6 cellular contexts compared by ENCODE assay signal in the genomic region with DNA sequence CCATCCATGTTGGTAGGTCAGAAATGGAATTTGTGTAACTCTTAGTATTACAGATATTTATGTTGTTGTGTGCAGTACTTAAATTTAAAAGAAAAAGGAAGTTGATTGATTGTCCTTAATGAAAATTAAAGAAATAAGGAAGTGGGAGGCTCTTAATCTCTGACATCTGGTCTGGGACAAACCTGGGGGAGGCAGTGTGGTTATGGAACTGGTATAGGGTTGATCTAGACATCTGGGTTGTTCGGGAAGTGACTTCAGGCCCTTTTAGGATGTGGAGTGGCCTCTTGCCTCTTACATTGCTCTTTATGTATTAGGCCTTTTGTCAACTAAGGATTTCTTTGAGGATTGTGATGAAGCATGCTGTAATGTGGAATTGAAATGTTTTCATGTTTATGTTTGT. TPM values are rescaled to one million over a fixed set of nuclear protein-coding genes. Genes with fewer than 3 reads are reported as not detected.
DNase-seq lines count a peak whose midpoint lies in the region; ATAC-seq and TF ChIP-seq lines count a peak whose summit lies in the region.
"Not testable (repeated sequence)": the region's sequence is repeated elsewhere in the genome, so short reads cannot be mapped to it uniquely, and the experiment has no call there.
"Had no signal": no experiment of that assay in that cellular context is flagged by ENCODE, and none has a peak within 500 bp of the region (broad histone marks: within the 10 kb centered on the region; RNA-seq: fewer than 3 reads in every experiment).

No MANE protein-coding gene starts in this region.

- not testable (repeated sequence) for TF ChIP-seq CTCF in left lung (IDR thresholded peaks at IDR 0.05)

- not testable (repeated sequence) for H3K27ac Mint-ChIP-seq in memory B cell; naive thymus-derived CD4-positive, alpha-beta T cell; stimulated activated naive B cell treated with anti-CD40 and anti-IgM and Interleukin-4, amounts not matched to agents 10 μg/mL and 1 μg/mL and 100 μg/mL, for 72 hours

- POLR2A ChIA-PET in naive thymus-derived CD4-positive, alpha-beta T cell (lab: Charles Lee) = not testable (repeated sequence)

- not testable (repeated sequence) for H3K9me3 Mint-ChIP-seq in memory B cell; naive thymus-derived CD4-positive, alpha-beta T cell; stimulated activated naive B cell treated with anti-CD40 and anti-IgM and Interleukin-4, amounts not matched to agents 10 μg/mL and 1 μg/mL and 100 μg/mL, for 72 hours

- CTCF ChIA-PET in naive thymus-derived CD4-positive, alpha-beta T cell (lab: Charles Lee) = not testable (repeated sequence)

- H3K27me3 Mint-ChIP-seq in memory B cell; naive thymus-derived CD4-positive, alpha-beta T cell; stimulated activated naive B cell treated with anti-CD40 and anti-IgM and Interleukin-4, amounts not matched to agents 10 μg/mL and 1 μg/mL and 100 μg/mL, for 72 hours: not testable (repeated sequence)

- H3K27me3 ChIP-seq in left lung; naive thymus-derived CD4-positive, alpha-beta T cell (ENCODE audit: control insufficient read depth in 2 of 2, insufficient read depth in 2 of 2, low read length in 2 of 2): not testable (repeated sequence)

- not testable (repeated sequence) for H3K4me1 ChIP-seq in left lung; naive thymus-derived CD4-positive, alpha-beta T cell (ENCODE audit: control insufficient read depth in 2 of 2, insufficient read depth in 2 of 2, low read length in 2 of 2)

- intact Hi-C loops in Right ventricle myocardium superior (cut with DNase I); left lung (cut with DNase I); naive thymus-derived CD4-positive, alpha-beta T cell (cut with micrococcal nuclease): not testable (repeated sequence)

- H3K4me3 Mint-ChIP-seq in memory B cell; naive thymus-derived CD4-positive, alpha-beta T cell; stimulated activated naive B cell treated with anti-CD40 and anti-IgM and Interleukin-4, amounts not matched to agents 10 μg/mL and 1 μg/mL and 100 μg/mL, for 72 hours: not testable (repeated sequence)

- H3K36me3 ChIP-seq in left lung; naive thymus-derived CD4-positive, alpha-beta T cell (ENCODE audit: control insufficient read depth in 2 of 3, insufficient read depth in 3 of 3, low read length in 3 of 3): not testable (repeated sequence)

- H3K4me1 Mint-ChIP-seq in memory B cell; naive thymus-derived CD4-positive, alpha-beta T cell; stimulated activated naive B cell treated with anti-CD40 and anti-IgM and Interleukin-4, amounts not matched to agents 10 μg/mL and 1 μg/mL and 100 μg/mL, for 72 hours: not testable (repeated sequence)

- ATAC-seq in Right ventricle myocardium superior (ENCODE audit: poor library complexity) (peak; percentile 46), left lung (peak; percentile 34), memory B cell (ENCODE audit: low read depth) (peak; percentile 55)
- ATAC-seq in naive thymus-derived CD4-positive, alpha-beta T cell = peak; percentile 54
- ATAC-seq in stimulated activated naive B cell treated with anti-CD40 and anti-IgM and Interleukin-4, amounts not matched to agents 10 μg/mL and 1 μg/mL and 100 μg/mL, for 72 hours (replicated peaks) = peak; percentile 50 to 53

- H3K27ac ChIP-seq in left lung; naive thymus-derived CD4-positive, alpha-beta T cell (ENCODE audit: low read depth, low read length): not testable (repeated sequence)

- not testable (repeated sequence) for H3K4me3 ChIP-seq in left lung; naive thymus-derived CD4-positive, alpha-beta T cell (ENCODE audit: low read length)

- H3K36me3 Mint-ChIP-seq in memory B cell; naive thymus-derived CD4-positive, alpha-beta T cell; stimulated activated naive B cell treated with anti-CD40 and anti-IgM and Interleukin-4, amounts not matched to agents 10 μg/mL and 1 μg/mL and 100 μg/mL, for 72 hours: not testable (repeated sequence)

- not testable (repeated sequence) for DNase-seq in Right ventricle myocardium superior; left lung; memory B cell (ENCODE audit: low spot score in 2 of 2); naive thymus-derived CD4-positive, alpha-beta T cell; stimulated activated naive B cell treated with anti-CD40 and anti-IgM and Interleukin-4, amounts not matched to agents 10 μg/mL and 1 μg/mL and 100 μg/mL, for 72 hours

- not testable (repeated sequence) for H3K9me3 ChIP-seq in left lung; naive thymus-derived CD4-positive, alpha-beta T cell (ENCODE audit: control insufficient read depth in 2 of 3, low read length in 3 of 3)

RNA-seq across cellular contexts. Expression of a gene that starts 15.5 kb away (rescaled TPM):
- total RNA-seq in Right ventricle myocardium superior (10.8 TPM), left lung (10 to 100 TPM; 23.4 to 28.1 TPM)
- total RNA-seq in naive thymus-derived CD4-positive, alpha-beta T cell = 10 to 100 TPM in 4 of 5 experiments, 1 to 10 TPM in 1; 6.8 to 43.4 (median 22.9) TPM
- 1 to 10 TPM; 1.2 to 1.8 TPM for polyA plus RNA-seq in naive thymus-derived CD4-positive, alpha-beta T cell

RNA-seq across cellular contexts. Expression of a gene that starts 16.1 kb away (rescaled TPM):
- total RNA-seq in Right ventricle myocardium superior (not detected), left lung (1 to 10 TPM; 1.1 to 1.4 TPM)
- 10 to 100 TPM in 1 of 5 experiments, 1 to 10 TPM in 1, under 1 TPM in 2, not detected in 1; 0.51 to 14.2 (median 1.2) TPM for total RNA-seq in naive thymus-derived CD4-positive, alpha-beta T cell
- under 1 TPM; 0.27 to 0.35 TPM for polyA plus RNA-seq in naive thymus-derived CD4-positive, alpha-beta T cell
- total RNA-seq: CD4-positive, alpha-beta memory T cell had no signal
